Comparison of ENCODE assay signal across 16 cellular contexts in genomic region chr5:174998131-174998730, GRCh38.
"Had no signal": no experiment of that assay in that cellular context is flagged by ENCODE, and none has a peak within 500 bp of the region (broad histone marks: within the 10 kb centered on the region; RNA-seq: fewer than 3 reads in every experiment).

No MANE protein-coding gene starts in this region.

- H3K9me3 ChIP-seq: pancreas, thyroid gland, vagina had no signal

- H3K27ac ChIP-seq: gastroesophageal sphincter, left ventricle myocardium inferior, pancreas, thyroid gland, vagina had no signal

- H3K36me3 ChIP-seq: gastroesophageal sphincter, left ventricle myocardium inferior, pancreas, thyroid gland, vagina had no signal

- DNase-seq: activated CD4-positive, alpha-beta T cell treated with anti-CD3 and anti-CD28 coated beads, Interleukin-2, amount 50 U/mL, for 4 hours; activated gamma-delta T cell treated with Interleukin-2 at 50 U/mL for 16 hours; activated T-cell treated with anti-CD3 and anti-CD28 coated beads, Interleukin-2, amount 50 U/mL, for 48 hours; cortex of kidney; effector memory CD4-positive, alpha-beta T cell; kidney; left ventricle myocardium inferior; mesenchymal stem cell; pancreas; retina; stimulated activated CD4-positive, alpha-beta T cell treated with anti-CD3 and anti-CD28 coated beads, Interleukin-15, amount 100 ng/mL, for 24 hours; thyroid gland had no signal

- H3K4me3 Mint-ChIP-seq: neural crest cell; T-helper 2 cell treated with Interferon-gamma antibody and Interleukin-4, amounts not matched to agents 5 μg/mL and 100 μg/mL, for 36 hours had no signal

- ATAC-seq: gastroesophageal sphincter, pancreas had no signal

- H3K4me3 ChIP-seq: gastroesophageal sphincter, left ventricle myocardium inferior, pancreas, thyroid gland, vagina had no signal

- H3K9me3 Mint-ChIP-seq: neural crest cell had no signal

- H3K4me1 ChIP-seq: gastroesophageal sphincter, left ventricle myocardium inferior, pancreas, vagina had no signal

- H3K27ac Mint-ChIP-seq: T-helper 2 cell treated with Interferon-gamma antibody and Interleukin-4, amounts not matched to agents 5 μg/mL and 100 μg/mL, for 36 hours had no signal

- H3K27me3 ChIP-seq: pancreas, thyroid gland, vagina had no signal
